In genomic region chr16:8861563-8862308, GRCh38 we compare ENCODE assay signal across 2 cellular contexts.
TF ChIP-seq lines count a peak whose summit lies in the region.

No MANE protein-coding gene starts in this region.

TF ChIP-seq in K562, 482 proteins besides CTCF, POLR2A, EP300 and RAD21 (continues in another document):
- TF ChIP-seq ZNF398 (CRISPR knock-in tag; IDR thresholded peaks at IDR 0.05) = no peak
- no peak for TF ChIP-seq CEBPZ (IDR thresholded peaks at IDR 0.05; ENCODE audit: borderline replicate concordance, low read depth, low read length)
- 0 out of 2 replicates have a peak, but pooled peaks have one; percentile 13 for TF ChIP-seq VEZF1 (CRISPR knock-in tag; IDR thresholded peaks at IDR 0.05)
- TF ChIP-seq HDGF (IDR thresholded peaks at IDR 0.05) = no peak
- TF ChIP-seq ADNP (tag; IDR thresholded peaks at IDR 0.05) = peak; percentile 74
- no peak for TF ChIP-seq NFE2 (IDR thresholded peaks at IDR 0.05; ENCODE audit: low read depth)
- TF ChIP-seq SAFB (IDR thresholded peaks at IDR 0.05; ENCODE audit: borderline replicate concordance, low read depth, low read length) = no peak
- peak; percentile 76 for TF ChIP-seq RBM22 (IDR thresholded peaks at IDR 0.05; ENCODE audit: low read depth, low read length, poor library complexity, severe bottlenecking)
- peak; percentile 95 for TF ChIP-seq BCOR (IDR thresholded peaks at IDR 0.05)
- peak; percentile 56 for TF ChIP-seq CHD4 (IDR thresholded peaks at IDR 0.05; ENCODE audit: insufficient read depth, insufficient replicate concordance, low read depth, low read length, poor library complexity, severe bottlenecking)
- TF ChIP-seq TFAP4 (CRISPR knock-in tag; IDR thresholded peaks at IDR 0.05; ENCODE audit: borderline replicate concordance) = 0 out of 2 replicates have a peak, but pooled peaks have one; percentile 15
- 0 out of 4 replicates have a peak, but pooled peaks of 1 of the 2 experiments have one; percentile 25 for TF ChIP-seq RCOR1 (IDR thresholded peaks at IDR 0.05; ENCODE audit: borderline replicate concordance in 1 of 2, low read depth in 2 of 2, low read length in 2 of 2)
- peak; percentile 31 for TF ChIP-seq PHF20 (IDR thresholded peaks at IDR 0.05; ENCODE audit: partially characterized antibody)
- TF ChIP-seq ZBTB12 (CRISPR knock-in tag; IDR thresholded peaks at IDR 0.05) = no peak
- peak; percentile 81 for TF ChIP-seq RBM25 (IDR thresholded peaks at IDR 0.05; ENCODE audit: low read depth, low read length, severe bottlenecking)
- peak in 1 of 2 experiments; percentile 58; a peak in 1 of 4 replicates for TF ChIP-seq MAZ (CRISPR knock-in tag; conservative IDR thresholded peaks at IDR 0.05 in 1 of 2, IDR thresholded peaks at IDR 0.05 in 1 of 2)
- TF ChIP-seq ESRRB (CRISPR knock-in tag; IDR thresholded peaks at IDR 0.05; ENCODE audit: borderline replicate concordance) = no peak
- no peak for TF ChIP-seq ASH1L (IDR thresholded peaks at IDR 0.05; ENCODE audit: borderline replicate concordance, low read depth, partially characterized antibody)
- no peak for TF ChIP-seq ZNF347 (CRISPR knock-in tag; IDR thresholded peaks at IDR 0.05; ENCODE audit: low read depth)

TF ChIP-seq in liver, 16 proteins besides CTCF, POLR2A, EP300 and RAD21 (continued from another document):
- TF ChIP-seq REST (IDR thresholded peaks at IDR 0.05) = peak; percentile 62
- peak; percentile 77 for TF ChIP-seq NR2F2 (IDR thresholded peaks at IDR 0.05)
- peak; percentile 62 for TF ChIP-seq SP1 (IDR thresholded peaks at IDR 0.05)
- peak; percentile 29 for TF ChIP-seq HNF4G (IDR thresholded peaks at IDR 0.05)
- TF ChIP-seq ZBTB33 (IDR thresholded peaks at IDR 0.05) = no peak
- peak in 1 of 2 donors; percentile 36 for TF ChIP-seq EGR1 (IDR thresholded peaks at IDR 0.05; ENCODE audit: low read depth in 2 of 2)
TF ChIP-seq in liver: peak in this region for 8.
